ENCODE assay signal across 26 cellular contexts in genomic region chr17:83149761-83150251, GRCh38.
DNase-seq lines count a peak whose midpoint lies in the region; ATAC-seq and TF ChIP-seq lines count a peak whose summit lies in the region.
"Had no signal": no experiment of that assay in that cellular context is flagged by ENCODE, and none has a peak within 500 bp of the region (broad histone marks: within the 10 kb centered on the region; RNA-seq: fewer than 3 reads in every experiment).

No MANE protein-coding gene starts in this region.

- DNase-seq in breast epithelium (ENCODE audit: low spot score in 2 of 2) (peak; percentile 13 to 35), mammary epithelial cell (no peak), RPMI7951 (ENCODE audit: low read depth) (peak; percentile 59), hepatocyte (ENCODE audit: low spot score) (peak; percentile 3), smooth muscle cell (lab: John Stamatoyannopoulos, UW; ENCODE audit: unreplicated experiment) (no peak), WTC11 (ENCODE audit: low spot score) (no peak), GDM1 (lab: John Stamatoyannopoulos, UW) (no peak), SKM-1 (lab: John Stamatoyannopoulos, UW; ENCODE audit: unreplicated experiment) (no peak)
- DNase-seq: activated CD8-positive, alpha-beta T cell treated with anti-CD3 and anti-CD28 coated beads for 36 hours; activated naive CD4-positive, alpha-beta T cell treated with anti-CD3 and anti-CD28 coated beads for 36 hours; activated T-cell treated with anti-CD3 and anti-CD28 coated beads, Interleukin-2, amount 50 U/mL, for 1 hour; CD4-positive, CD25-positive, alpha-beta regulatory T cell; DMS153; hippocampal formation; NCI-H1048; NCI-H2029; NCI-H446 treated with DMSO at 0.1 percent for 48 hours; NK-92 treated with Interleukin-12 subunit alpha and Interleukin-12 subunit beta, amount 100 ng/mL, for 24 hours; stimulated activated CD4-positive, alpha-beta T cell treated with anti-CD3 and anti-CD28 coated beads, Interleukin-12 subunit alpha, Interleukin-12 subunit beta, amount 100 ng/mL, for 4 hours; T-helper 1 cell; WERI-Rb-1 had no signal

- in situ Hi-C loops in mammary epithelial cell (cut with MboI; ENCODE audit: low sequenced_read_pairs in 2 of 2) = no loop called here

- no peak overlapping the region for H3K4me2 ChIP-seq in mammary epithelial cell (ENCODE audit: insufficient read depth, low read depth, low read length)
- H3K4me2 ChIP-seq in hepatocyte = no peak overlapping the region
- no peak overlapping the region for H3K4me2 ChIP-seq in smooth muscle cell

- intact Hi-C loops in breast epithelium (cut with DNase I; ENCODE audit: low total_unique reads) = no loop called here
- intact Hi-C loops in mammary epithelial cell (cut with micrococcal nuclease) = no loop called here

- no peaks in the 10 kb centered on the region for H3F3A ChIP-seq in smooth muscle cell (ENCODE audit: low read depth)

- H2AFZ ChIP-seq in mammary epithelial cell (ENCODE audit: low read depth, low read length) (no peak overlapping the region), hepatocyte (no peak overlapping the region), smooth muscle cell (ENCODE audit: low read depth) (no peak overlapping the region)

- no peaks in the 10 kb centered on the region; the same call in 1 of the 2 replicates for H3K27me3 Mint-ChIP-seq in WTC11 (ENCODE audit: low read depth)

- no peaks in the 10 kb centered on the region for H3K79me2 ChIP-seq in mammary epithelial cell (ENCODE audit: insufficient read depth, low read length)
- H3K79me2 ChIP-seq in hepatocyte = no peaks in the 10 kb centered on the region
- H3K79me2 ChIP-seq in smooth muscle cell (ENCODE audit: low read depth) = no peaks in the 10 kb centered on the region

- H3K4me3 ChIP-seq in breast epithelium = no peak overlapping the region
- H3K4me3 ChIP-seq in mammary epithelial cell (replicated peaks in 1 of 3; ENCODE audit: insufficient read depth in 1 of 3, low read depth in 2 of 3, low read length in 3 of 3) = no peak overlapping the region
- no peak overlapping the region for H3K4me3 ChIP-seq in hepatocyte
- H3K4me3 ChIP-seq in smooth muscle cell = no peak overlapping the region
- H3K4me3 ChIP-seq: ascending aorta, prostate gland, thoracic aorta had no signal

- peaks cover 3% of the 10 kb centered on the region; the same call in 1 of the 2 replicates for H3K9me3 Mint-ChIP-seq in WTC11
- H3K9me3 Mint-ChIP-seq: activated CD8-positive, alpha-beta T cell treated with anti-CD3 and anti-CD28 coated beads for 36 hours; activated naive CD4-positive, alpha-beta T cell treated with anti-CD3 and anti-CD28 coated beads for 36 hours; CD4-positive, CD25-positive, alpha-beta regulatory T cell had no signal

- H3K27ac Mint-ChIP-seq in WTC11 = no peak overlapping the region
- H3K27ac Mint-ChIP-seq: activated CD8-positive, alpha-beta T cell treated with anti-CD3 and anti-CD28 coated beads for 36 hours; activated naive CD4-positive, alpha-beta T cell treated with anti-CD3 and anti-CD28 coated beads for 36 hours; CD4-positive, CD25-positive, alpha-beta regulatory T cell; nephron had no signal

- no TSS peak for BruUV-seq in mammary epithelial cell (replicated peaks; lab: Mats Ljungman, UMichigan)

- H3K27me3 ChIP-seq in breast epithelium (no peaks in the 10 kb centered on the region), mammary epithelial cell (ENCODE audit: insufficient read depth, low read length) (peaks cover 2% of the 10 kb centered on the region), hepatocyte (no peaks in the 10 kb centered on the region), smooth muscle cell (ENCODE audit: low read depth) (no peaks in the 10 kb centered on the region)
- H3K27me3 ChIP-seq: ascending aorta had no signal

- CTCF ChIA-PET in mammary epithelial cell (lab: Charles Lee; ENCODE audit: low non-redundant PET) (no interaction called here), WTC11 (lab: Charles Lee) (no interaction called here)

- dilution Hi-C loops in mammary epithelial cell (cut with HindIII; ENCODE audit: low sequenced_read_pairs) = no loop called here

- ATAC-seq in WTC11 = no peak
- ATAC-seq: activated CD8-positive, alpha-beta T cell treated with anti-CD3 and anti-CD28 coated beads for 36 hours had no signal

- H3K9me2 ChIP-seq in hepatocyte (replicated peaks; ENCODE audit: insufficient read depth) = no peaks in the 10 kb centered on the region

- H3K4me3 Mint-ChIP-seq in WTC11 = no peak overlapping the region
- H3K4me3 Mint-ChIP-seq: activated CD8-positive, alpha-beta T cell treated with anti-CD3 and anti-CD28 coated beads for 36 hours; activated naive CD4-positive, alpha-beta T cell treated with anti-CD3 and anti-CD28 coated beads for 36 hours; CD4-positive, CD25-positive, alpha-beta regulatory T cell; nephron had no signal

- TF ChIP-seq CTCF in breast epithelium (IDR thresholded peaks at IDR 0.05) (no peak), mammary epithelial cell (conservative IDR thresholded peaks at IDR 0.05 in 1 of 2, IDR thresholded peaks at IDR 0.05 in 1 of 2; ENCODE audit: extremely low read depth in 1 of 2, insufficient read depth in 1 of 2, low read depth in 1 of 2, low read length in 2 of 2) (no peak), hepatocyte (IDR thresholded peaks at IDR 0.05; ENCODE audit: poor library complexity) (no peak), smooth muscle cell (IDR thresholded peaks at IDR 0.05; ENCODE audit: borderline replicate concordance, insufficient read depth, poor library complexity, severe bottlenecking) (no peak), WTC11 (IDR thresholded peaks at IDR 0.05) (no peak)

- POLR2A ChIA-PET in WTC11 (lab: Charles Lee) = no interaction called here

- H3K36me3 ChIP-seq in breast epithelium = no peaks in the 10 kb centered on the region
- H3K36me3 ChIP-seq in mammary epithelial cell (ENCODE audit: insufficient read depth, low read length) = no peaks in the 10 kb centered on the region
- no peaks in the 10 kb centered on the region for H3K36me3 ChIP-seq in hepatocyte (replicated peaks; ENCODE audit: insufficient read depth, low read depth)
- no peaks in the 10 kb centered on the region for H3K36me3 ChIP-seq in smooth muscle cell (ENCODE audit: low read depth)
- H3K36me3 ChIP-seq: ascending aorta, prostate gland, thoracic aorta, WERI-Rb-1 had no signal

- no peaks in the 10 kb centered on the region for H3K36me3 Mint-ChIP-seq in WTC11
- H3K36me3 Mint-ChIP-seq: CD4-positive, CD25-positive, alpha-beta regulatory T cell had no signal

- TF ChIP-seq POLR2A in breast epithelium (IDR thresholded peaks at IDR 0.05) = no peak

- WGBS in mammary epithelial cell (ENCODE audit: low coverage, missing lambda C conversion rate) = 68% methylated on average over 3 of the region's 15 CpGs
- 97% methylated on average over 15 of the region's 15 CpGs for WGBS in hepatocyte (ENCODE audit: low lambda C conversion rate, missing lambda C conversion rate)
- 72% methylated on average over 15 of the region's 15 CpGs for WGBS in smooth muscle cell (ENCODE audit: low lambda C conversion rate)

- peaks cover 12% of the 10 kb centered on the region for H3K4me1 Mint-ChIP-seq in WTC11

- H4K20me1 ChIP-seq in mammary epithelial cell (ENCODE audit: insufficient read depth, low read length) (no peaks in the 10 kb centered on the region), hepatocyte (ENCODE audit: insufficient read depth, poor library complexity, severe bottlenecking) (no peaks in the 10 kb centered on the region), smooth muscle cell (ENCODE audit: low read depth) (no peaks in the 10 kb centered on the region)

- no peak overlapping the region for H3K9ac ChIP-seq in mammary epithelial cell (ENCODE audit: insufficient read depth, low read length)
- H3K9ac ChIP-seq in smooth muscle cell (ENCODE audit: low read depth) = peak overlapping the region; percentile 47

- H3K4me1 ChIP-seq in breast epithelium (no peaks in the 10 kb centered on the region), mammary epithelial cell (ENCODE audit: insufficient read depth, low read length) (no peaks in the 10 kb centered on the region), hepatocyte (ENCODE audit: insufficient read depth) (peaks cover 16% of the 10 kb centered on the region), smooth muscle cell (ENCODE audit: low read depth) (peaks cover 3% of the 10 kb centered on the region)
- H3K4me1 ChIP-seq: prostate gland had no signal

- H3K27ac ChIP-seq in breast epithelium (no peak overlapping the region), mammary epithelial cell (ENCODE audit: insufficient read depth, low read depth, low read length) (no peak overlapping the region), hepatocyte (no peak overlapping the region), smooth muscle cell (ENCODE audit: low read depth) (peak overlapping the region; percentile 78)
- H3K27ac ChIP-seq: ascending aorta, prostate gland, RWPE1, thoracic aorta, WERI-Rb-1 had no signal

- H3K9me3 ChIP-seq in breast epithelium (no peaks in the 10 kb centered on the region), mammary epithelial cell (replicated peaks; ENCODE audit: insufficient read depth, low read length) (no peaks in the 10 kb centered on the region), hepatocyte (ENCODE audit: low read depth) (no peaks in the 10 kb centered on the region), smooth muscle cell (replicated peaks; ENCODE audit: low read depth) (no peaks in the 10 kb centered on the region)
- H3K9me3 ChIP-seq: ascending aorta, prostate gland, thoracic aorta had no signal

TF ChIP-seq in WTC11, 78 proteins besides CTCF, POLR2A, EP300 and RAD21 (continues in another document):
- no peak for TF ChIP-seq ZNF263 (CRISPR knock-in tag; IDR thresholded peaks at IDR 0.05; ENCODE audit: low read depth)
- TF ChIP-seq JAZF1 (CRISPR knock-in tag; IDR thresholded peaks at IDR 0.05) = no peak
- TF ChIP-seq NFATC4 (CRISPR knock-in tag; IDR thresholded peaks at IDR 0.05) = no peak
- TF ChIP-seq FOXP1 (CRISPR knock-in tag; IDR thresholded peaks at IDR 0.05; ENCODE audit: borderline replicate concordance) = no peak
- TF ChIP-seq ZBTB43 (CRISPR knock-in tag; IDR thresholded peaks at IDR 0.05) = no peak

Comparison
In these comparisons a context has a peak if more than half of its experiments do, and no peak if none do; other contexts are left out.
1. DNase-seq: peak in breast epithelium (2 of 2), RPMI7951 (single experiment) and hepatocyte (single experiment); none in mammary epithelial cell (single experiment), smooth muscle cell (single experiment), WTC11 (single experiment), GDM1 (single experiment) and SKM-1 (single experiment).